11 cellular contexts compared by ENCODE assay signal in genomic region chr18:9719421-9719981, GRCh38. TPM values are rescaled to one million over a fixed set of nuclear protein-coding genes. Genes with fewer than 3 reads are reported as not detected.
DNase-seq lines count a peak whose midpoint lies in the region; ATAC-seq, FAIRE-seq and TF ChIP-seq lines count a peak whose summit lies in the region.
"Had no signal": no experiment of that assay in that cellular context is flagged by ENCODE, and none has a peak within 500 bp of the region (broad histone marks: within the 10 kb centered on the region; RNA-seq: fewer than 3 reads in every experiment).

No MANE protein-coding gene starts in this region.

- no peak for TF ChIP-seq POLR2A in esophagus squamous epithelium (IDR thresholded peaks at IDR 0.05)

- peak; percentile 97 for DNase-seq in GM23248
- peak; percentile 77 for DNase-seq in RCC 7860 (ENCODE audit: low spot score)
- no peak for DNase-seq in esophagus squamous epithelium (lab: John Stamatoyannopoulos, UW)
- DNase-seq in retinal pigment epithelial cell (ENCODE audit: low read depth) = peak; percentile 48
- DNase-seq in activated CD4-positive, alpha-beta T cell treated with anti-CD3 and anti-CD28 coated beads, Interleukin-2, amount 10 ng/mL, durations not matched to agents 7 days and 5 days = no peak
- DNase-seq in psoas muscle = no peak
- no peak for DNase-seq in inferior parietal cortex (ENCODE audit: extremely low spot score)
- no peak for DNase-seq in NCI-H524 (lab: John Stamatoyannopoulos, UW)
- DNase-seq: activated CD8-positive, alpha-beta memory T cell treated with anti-CD3 and anti-CD28 coated beads, Interleukin-2, amount 50 U/mL, for 4 hours; NK-92 treated with Interleukin-12 subunit alpha and Interleukin-12 subunit beta, amount 100 ng/mL, for 24 hours; retina had no signal

- H3K9ac ChIP-seq in GM23248 = peak overlapping the region; percentile 74

- no peaks in the 10 kb centered on the region for H3K27me3 ChIP-seq in GM23248 (replicated peaks; ENCODE audit: insufficient read depth)
- H3K27me3 ChIP-seq in esophagus squamous epithelium = no peaks in the 10 kb centered on the region
- no peaks in the 10 kb centered on the region for H3K27me3 ChIP-seq in psoas muscle (ENCODE audit: insufficient read depth in 3 of 3, low read length in 2 of 3)

- CTCF ChIA-PET in activated CD4-positive, alpha-beta T cell treated with anti-CD3 and anti-CD28 coated beads, Interleukin-2, amount 10 ng/mL, durations not matched to agents 7 days and 5 days (lab: Charles Lee) = no interaction called here

- H3F3A ChIP-seq in GM23248 (ENCODE audit: insufficient read depth) = peaks cover 27% of the 10 kb centered on the region

- POLR2A ChIA-PET in activated CD4-positive, alpha-beta T cell treated with anti-CD3 and anti-CD28 coated beads, Interleukin-2, amount 10 ng/mL, durations not matched to agents 7 days and 5 days (lab: Charles Lee) = no interaction called here

- peaks cover 16% of the 10 kb centered on the region for H3K4me1 ChIP-seq in GM23248 (ENCODE audit: insufficient read depth)
- H3K4me1 ChIP-seq in esophagus squamous epithelium = peaks cover 0 to 17% (median 9%) of the 10 kb centered on the region in 3 donors
- H3K4me1 ChIP-seq in psoas muscle = no peaks in the 10 kb centered on the region

- peak overlapping the region; percentile 35 for H2AFZ ChIP-seq in GM23248

- 0% methylated on average over 12 of the region's 12 CpGs for WGBS in GM23248 (ENCODE audit: low coverage in 1 of 2, low lambda C conversion rate in 2 of 2, missing lambda C conversion rate in 2 of 2), 2 experiments
- 29 to 35% methylated on average over 11 to 12 of the region's 12 CpGs for WGBS in esophagus squamous epithelium, 2 donors
- 32 to 47% (median 36%) methylated on average over 12 of the region's 12 CpGs for WGBS in psoas muscle, 3 donors

- in situ Hi-C loops in GM23248 (cut with MboI) = no loop called here

- H3K36me3 Mint-ChIP-seq in activated CD4-positive, alpha-beta T cell treated with anti-CD3 and anti-CD28 coated beads, Interleukin-2, amount 10 ng/mL, durations not matched to agents 7 days and 5 days (ENCODE audit: low read depth) = no peaks in the 10 kb centered on the region

- TF ChIP-seq CTCF in esophagus squamous epithelium (IDR thresholded peaks at IDR 0.05) = no peak
- TF ChIP-seq CTCF in retinal pigment epithelial cell (conservative IDR thresholded peaks at IDR 0.05; ENCODE audit: low read depth, low read length) = no peak
- TF ChIP-seq CTCF in psoas muscle (IDR thresholded peaks at IDR 0.05) = no peak

- peak overlapping the region; percentile 63 for H3K4me3 ChIP-seq in GM23248
- peak overlapping the region in 1 of 4 donors; percentile 2 for H3K4me3 ChIP-seq in esophagus squamous epithelium
- H3K4me3 ChIP-seq in retinal pigment epithelial cell (ENCODE audit: low read length) = no peak overlapping the region
- no peak overlapping the region for H3K4me3 ChIP-seq in psoas muscle

- intact Hi-C loops in esophagus squamous epithelium (cut with DNase I) = loop anchor here (10.0 kb wide), 1 partner anchor 205 kb away; no protein-coding TSS in a partner anchor
- intact Hi-C loops in psoas muscle (cut with DNase I) = no loop called here

- H3K79me2 ChIP-seq in GM23248 (ENCODE audit: insufficient read depth) = peaks cover 84% of the 10 kb centered on the region

- no peaks in the 10 kb centered on the region for H4K20me1 ChIP-seq in GM23248 (ENCODE audit: insufficient read depth)

- peak; percentile 75 for FAIRE-seq in RCC 7860 (lab: Jason Lieb, UNC)

- H3K9me3 ChIP-seq in GM23248 (ENCODE audit: low read depth) (no peaks in the 10 kb centered on the region), esophagus squamous epithelium (no peaks in the 10 kb centered on the region), psoas muscle (no peaks in the 10 kb centered on the region)

- no peaks in the 10 kb centered on the region for H3K9me3 Mint-ChIP-seq in activated CD4-positive, alpha-beta T cell treated with anti-CD3 and anti-CD28 coated beads, Interleukin-2, amount 10 ng/mL, durations not matched to agents 7 days and 5 days

- H3K9me2 ChIP-seq in GM23248 (ENCODE audit: insufficient read depth) = no peaks in the 10 kb centered on the region

- no peak overlapping the region for H3K27ac Mint-ChIP-seq in activated CD4-positive, alpha-beta T cell treated with anti-CD3 and anti-CD28 coated beads, Interleukin-2, amount 10 ng/mL, durations not matched to agents 7 days and 5 days

- peak overlapping the region; percentile 82 for H3K27ac ChIP-seq in GM23248
- peak overlapping the region in 3 of 4 donors; percentile 22 to 65 (median 32) for H3K27ac ChIP-seq in esophagus squamous epithelium
- no peak overlapping the region for H3K27ac ChIP-seq in psoas muscle

- peak overlapping the region; percentile 68 for H3K4me2 ChIP-seq in GM23248 (ENCODE audit: unreplicated experiment)

- no peak overlapping the region for H3K4me3 Mint-ChIP-seq in activated CD4-positive, alpha-beta T cell treated with anti-CD3 and anti-CD28 coated beads, Interleukin-2, amount 10 ng/mL, durations not matched to agents 7 days and 5 days

- no peak for ATAC-seq in psoas muscle

- H3K36me3 ChIP-seq in GM23248 (ENCODE audit: low read depth) (no peaks in the 10 kb centered on the region), esophagus squamous epithelium (peaks cover 0 to 5% (median 0%) of the 10 kb centered on the region in 3 donors), psoas muscle (ENCODE audit: insufficient read depth in 1 of 2, low read depth in 1 of 2) (no peaks in the 10 kb centered on the region)

- H3K27me3 Mint-ChIP-seq in activated CD4-positive, alpha-beta T cell treated with anti-CD3 and anti-CD28 coated beads, Interleukin-2, amount 10 ng/mL, durations not matched to agents 7 days and 5 days = peaks cover 21% of the 10 kb centered on the region

- H3K4me1 Mint-ChIP-seq in activated CD4-positive, alpha-beta T cell treated with anti-CD3 and anti-CD28 coated beads, Interleukin-2, amount 10 ng/mL, durations not matched to agents 7 days and 5 days = no peaks in the 10 kb centered on the region

RNA-seq across cellular contexts. Expression of gene RAB31, which starts 11.4 kb away (rescaled TPM):
- 40.5 and 49.2 TPM in 2 replicates for total RNA-seq in GM23248 (2014; rRNA removed; shearing (Covaris generic))
- polyA plus RNA-seq in GM23248 (2016; fragmentation: Nextera tagmentation; extraction: Ambion mirVana) = 144 and 162 TPM in 2 replicates
- 10 to 100 TPM; 17.4 to 76.0 (median 45.0) TPM for total RNA-seq in esophagus squamous epithelium
- 1 to 10 TPM in 1 of 2 experiments, under 1 TPM in 1; 0.92 to 1.3 TPM for total RNA-seq in activated CD4-positive, alpha-beta T cell treated with anti-CD3 and anti-CD28 coated beads, Interleukin-2, amount 10 ng/mL, durations not matched to agents 7 days and 5 days
- total RNA-seq in psoas muscle = 1 to 10 TPM; 5.3 to 8.9 (median 6.6) TPM
- 1 to 10 TPM; 2.2 to 4.1 (median 3.0) TPM for polyA plus RNA-seq in psoas muscle

Comparison
In these comparisons a context has a peak if more than half of its experiments do, and no peak if none do; other contexts are left out.
1. DNase-seq: peak in GM23248 (single experiment), RCC 7860 (single experiment) and retinal pigment epithelial cell (single experiment); none in esophagus squamous epithelium (single experiment), activated CD4-positive, alpha-beta T cell treated with anti-CD3 and anti-CD28 coated beads, Interleukin-2, amount 10 ng/mL, durations not matched to agents 7 days and 5 days (single experiment), psoas muscle (0 of 2), inferior parietal cortex (single experiment) and NCI-H524 (0 of 2).